In genomic region chr17:50947844-50948514, GRCh38 we compare ENCODE assay signal across 1 cellular context.
TF ChIP-seq lines count a peak whose summit lies in the region.

No MANE protein-coding gene starts in this region.

TF ChIP-seq in HepG2, 621 proteins besides CTCF, POLR2A, EP300 and RAD21 (continued from another document):
- no peak for TF ChIP-seq ZNF724P (CRISPR knock-in tag; IDR thresholded peaks at IDR 0.05; ENCODE audit: borderline replicate concordance)
- TF ChIP-seq ZNF10 (CRISPR knock-in tag; IDR thresholded peaks at IDR 0.05; ENCODE audit: borderline replicate concordance, low read depth): no peak
- TF ChIP-seq ZNF891 (CRISPR knock-in tag; IDR thresholded peaks at IDR 0.05): 0 out of 2 replicates have a peak, but pooled peaks have one; percentile 19
- peak; percentile 29; the same call in 1 of the 2 replicates for TF ChIP-seq SALL1 (CRISPR knock-in tag; IDR thresholded peaks at IDR 0.05)
- no peak for TF ChIP-seq PHF20 (CRISPR knock-in tag; IDR thresholded peaks at IDR 0.05)
- no peak for TF ChIP-seq ETS1 (CRISPR knock-in tag; IDR thresholded peaks at IDR 0.05)
- TF ChIP-seq, protein P1, sequence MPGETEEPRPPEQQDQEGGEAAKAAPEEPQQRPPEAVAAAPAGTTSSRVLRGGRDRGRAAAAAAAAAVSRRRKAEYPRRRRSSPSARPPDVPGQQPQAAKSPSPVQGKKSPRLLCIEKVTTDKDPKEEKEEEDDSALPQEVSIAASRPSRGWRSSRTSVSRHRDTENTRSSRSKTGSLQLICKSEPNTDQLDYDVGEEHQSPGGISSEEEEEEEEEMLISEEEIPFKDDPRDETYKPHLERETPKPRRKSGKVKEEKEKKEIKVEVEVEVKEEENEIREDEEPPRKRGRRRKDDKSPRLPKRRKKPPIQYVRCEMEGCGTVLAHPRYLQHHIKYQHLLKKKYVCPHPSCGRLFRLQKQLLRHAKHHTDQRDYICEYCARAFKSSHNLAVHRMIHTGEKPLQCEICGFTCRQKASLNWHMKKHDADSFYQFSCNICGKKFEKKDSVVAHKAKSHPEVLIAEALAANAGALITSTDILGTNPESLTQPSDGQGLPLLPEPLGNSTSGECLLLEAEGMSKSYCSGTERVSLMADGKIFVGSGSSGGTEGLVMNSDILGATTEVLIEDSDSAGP (CRISPR knock-in tag; IDR thresholded peaks at IDR 0.05; ENCODE audit: borderline replicate concordance): peak; percentile 24; the same call in 1 of the 2 replicates
- TF ChIP-seq HIC2 (CRISPR knock-in tag; IDR thresholded peaks at IDR 0.05; ENCODE audit: low read depth): peak; percentile 83
- TF ChIP-seq TMF1 (CRISPR knock-in tag; IDR thresholded peaks at IDR 0.05; ENCODE audit: low read depth): no peak
